8 cellular contexts compared by ENCODE assay signal in genomic region chr5:54646285-54647101, GRCh38.
A peak's percentile ranks its signal among the peaks of the same experiment; 100 is the strongest.
DNase-seq lines count a peak whose midpoint lies in the region; ATAC-seq and TF ChIP-seq lines count a peak whose summit lies in the region.

No MANE protein-coding gene starts in this region.

- H3K9me3 Mint-ChIP-seq in endothelial cell (ENCODE audit: unreplicated experiment) (no peaks in the 10 kb centered on the region), naive B cell (peaks cover 0 to 7% (median 0%) of the 10 kb centered on the region in 7 donors)
- peaks cover 4% of the 10 kb centered on the region for H3K9me3 Mint-ChIP-seq in stimulated activated memory B cell treated with anti-CD40 and anti-IgM and Interleukin-4, amounts not matched to agents 10 μg/mL and 1 μg/mL and 100 μg/mL, for 72 hours

- H3K27me3 Mint-ChIP-seq in endothelial cell (ENCODE audit: unreplicated experiment) = peaks cover 12% of the 10 kb centered on the region
- no peaks in the 10 kb centered on the region for H3K27me3 Mint-ChIP-seq in naive B cell
- H3K27me3 Mint-ChIP-seq in stimulated activated memory B cell treated with anti-CD40 and anti-IgM and Interleukin-4, amounts not matched to agents 10 μg/mL and 1 μg/mL and 100 μg/mL, for 72 hours = no peaks in the 10 kb centered on the region

- H3K27ac Mint-ChIP-seq in endothelial cell (ENCODE audit: unreplicated experiment) (peak overlapping the region; percentile 36), naive B cell (peak overlapping the region; percentile 92 to 98 (median 95))
- peak overlapping the region; percentile 83 for H3K27ac Mint-ChIP-seq in stimulated activated memory B cell treated with anti-CD40 and anti-IgM and Interleukin-4, amounts not matched to agents 10 μg/mL and 1 μg/mL and 100 μg/mL, for 72 hours

- peaks cover 29% of the 10 kb centered on the region for H3K4me1 Mint-ChIP-seq in endothelial cell (ENCODE audit: unreplicated experiment)
- peaks cover 47 to 73% (median 65%) of the 10 kb centered on the region in 3 donors for H3K4me1 Mint-ChIP-seq in naive B cell
- H3K4me1 Mint-ChIP-seq in stimulated activated memory B cell treated with anti-CD40 and anti-IgM and Interleukin-4, amounts not matched to agents 10 μg/mL and 1 μg/mL and 100 μg/mL, for 72 hours = peaks cover 44% of the 10 kb centered on the region

- TF ChIP-seq CTCF in endothelial cell (IDR thresholded peaks at IDR 0.05; ENCODE audit: unreplicated experiment) = no peak

- no peak overlapping the region for H3K4me3 Mint-ChIP-seq in endothelial cell (ENCODE audit: unreplicated experiment)
- H3K4me3 Mint-ChIP-seq in naive B cell = peak overlapping the region; percentile 67 to 89 (median 82)
- peak overlapping the region; percentile 56 for H3K4me3 Mint-ChIP-seq in stimulated activated memory B cell treated with anti-CD40 and anti-IgM and Interleukin-4, amounts not matched to agents 10 μg/mL and 1 μg/mL and 100 μg/mL, for 72 hours

- H3K36me3 Mint-ChIP-seq in endothelial cell (ENCODE audit: low read depth, unreplicated experiment) = no peaks in the 10 kb centered on the region
- peaks cover 0 to 8% of the 10 kb centered on the region in 2 donors for H3K36me3 Mint-ChIP-seq in naive B cell
- peaks cover 5% of the 10 kb centered on the region for H3K36me3 Mint-ChIP-seq in stimulated activated memory B cell treated with anti-CD40 and anti-IgM and Interleukin-4, amounts not matched to agents 10 μg/mL and 1 μg/mL and 100 μg/mL, for 72 hours

- DNase-seq in NCI-H2171 (lab: John Stamatoyannopoulos, UW) (peak; percentile 29), endothelial cell (ENCODE audit: low spot score) (no peak), naive B cell (peak; percentile 84), NCI-H2227 (lab: John Stamatoyannopoulos, UW; ENCODE audit: unreplicated experiment) (no peak)
- peak; percentile 34 for DNase-seq in activated CD8-positive, alpha-beta memory T cell treated with anti-CD3 and anti-CD28 coated beads, Interleukin-2, amount 50 U/mL, for 24 hours (ENCODE audit: extremely low read depth)

- ATAC-seq in GM18505 (IDR thresholded peaks at IDR 0.05; ENCODE audit: unreplicated experiment) (peak; percentile 94), HG02763 (IDR thresholded peaks at IDR 0.05; ENCODE audit: unreplicated experiment) (peak; percentile 91), naive B cell (ENCODE audit: low read depth in 2 of 2) (peak; percentile 89)
- ATAC-seq in stimulated activated memory B cell treated with anti-CD40 and anti-IgM and Interleukin-4, amounts not matched to agents 10 μg/mL and 1 μg/mL and 100 μg/mL, for 72 hours = peak; percentile 99

- TF ChIP-seq POLR2A in GM18505 (IDR thresholded peaks at IDR 0.05; ENCODE audit: borderline replicate concordance, extremely low read depth, insufficient read depth, insufficient read length) = no peak

Comparison
In these comparisons a context has a peak if more than half of its experiments do, and no peak if none do; other contexts are left out.
1. DNase-seq: peak in NCI-H2171 (single experiment), activated CD8-positive, alpha-beta memory T cell treated with anti-CD3 and anti-CD28 coated beads, Interleukin-2, amount 50 U/mL, for 24 hours (single experiment) and naive B cell (single experiment); none in endothelial cell (single experiment) and NCI-H2227 (single experiment).
2. H3K27ac Mint-ChIP-seq: peak in every context shown above with its lines; median percentile 95 in naive B cell; 83 in stimulated activated memory B cell treated with anti-CD40 and anti-IgM and Interleukin-4, amounts not matched to agents 10 μg/mL and 1 μg/mL and 100 μg/mL, for 72 hours; 36 in endothelial cell.
3. Peak in every context shown above with its lines, with median percentiles within 50 percentile points of each other: ATAC-seq.